In the genomic region with DNA sequence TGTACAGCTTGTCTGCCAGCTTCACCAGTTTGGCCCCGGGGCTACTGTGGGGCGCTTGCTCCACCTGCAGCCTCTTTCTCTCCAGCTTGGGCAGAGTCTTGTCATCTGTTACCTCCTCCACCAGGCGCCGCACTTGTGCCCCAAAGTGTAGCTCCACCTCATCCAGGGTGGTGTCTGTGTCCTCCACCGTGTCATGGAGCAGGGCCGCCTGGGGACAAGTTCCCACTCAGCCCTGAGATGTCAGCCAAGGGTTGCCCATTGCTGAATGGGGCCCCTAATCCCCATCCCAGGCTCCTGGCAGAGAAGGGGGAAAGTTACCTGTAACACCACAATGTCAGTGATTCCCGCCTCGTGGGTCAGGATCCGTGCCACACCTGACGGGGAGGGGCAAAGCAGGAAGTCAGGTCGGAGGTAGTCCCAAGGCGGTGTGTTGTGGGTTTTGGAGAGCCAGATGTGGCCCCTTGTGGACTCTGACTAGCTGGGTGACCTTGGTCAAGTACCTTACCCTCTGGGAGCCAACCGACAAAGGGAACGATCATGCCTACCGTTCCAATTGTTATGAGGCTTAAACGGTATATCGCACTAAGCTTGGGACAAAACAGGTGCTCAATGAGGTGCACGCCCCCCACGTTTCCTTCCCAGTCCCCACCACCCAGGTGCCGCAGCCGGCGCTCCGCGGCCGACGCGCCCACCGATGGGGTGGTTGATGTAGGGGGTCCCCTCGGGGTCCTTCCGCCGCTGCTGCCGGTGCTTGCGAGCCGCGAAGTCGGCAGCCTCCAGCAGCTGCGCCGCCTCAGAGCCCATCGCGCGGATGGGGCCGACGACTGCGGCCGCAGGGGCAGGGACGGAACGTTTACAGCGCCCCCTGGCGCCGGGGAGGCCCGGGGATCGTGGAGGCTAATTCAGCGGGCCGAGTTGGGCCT, we compare ENCODE assay signal across 8 cellular contexts. TPM values are rescaled to one million over a fixed set of nuclear protein-coding genes. Genes with fewer than 3 reads are reported as not detected.
A peak's percentile ranks its signal among the peaks of the same experiment; 100 is the strongest.
DNase-seq lines count a peak whose midpoint lies in the region; ATAC-seq and TF ChIP-seq lines count a peak whose summit lies in the region.

A gene with protein sequence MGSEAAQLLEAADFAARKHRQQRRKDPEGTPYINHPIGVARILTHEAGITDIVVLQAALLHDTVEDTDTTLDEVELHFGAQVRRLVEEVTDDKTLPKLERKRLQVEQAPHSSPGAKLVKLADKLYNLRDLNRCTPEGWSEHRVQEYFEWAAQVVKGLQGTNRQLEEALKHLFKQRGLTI (minus strand): TSS at position 813 of the 923 bp plus-strand sequence. CDS start 9 bp downstream, at position 804.

- no peaks in the 10 kb centered on the region for H3K27me3 Mint-ChIP-seq in CD4-positive, alpha-beta T cell
- H3K27me3 Mint-ChIP-seq in activated CD8-positive, alpha-beta T cell treated with anti-CD3 and anti-CD28 coated beads for 36 hours: no peaks in the 10 kb centered on the region

- no peaks in the 10 kb centered on the region for H3K27me3 ChIP-seq in CD4-positive, alpha-beta T cell (ENCODE audit: control insufficient read depth, insufficient read depth, low read length)

- CTCF ChIA-PET in CD4-positive, alpha-beta T cell (lab: Charles Lee): interaction anchor here (0.5 to 5.1 kb wide), 25 partner anchors 10 to 698 kb away, joined by 3 to 88 read pairs (median 5); a partner anchor contains a TSS
- CTCF ChIA-PET in activated CD8-positive, alpha-beta T cell treated with anti-CD3 and anti-CD28 coated beads for 36 hours (lab: Charles Lee): interaction anchor here (0.7 to 11.3 kb wide), 48 partner anchors 9 to 700 kb away, joined by 3 to 255 read pairs (median 5); a partner anchor contains a TSS

- H3K36me3 Mint-ChIP-seq in CD4-positive, alpha-beta T cell (ENCODE audit: low read depth): peaks cover 22% of the 10 kb centered on the region
- peaks cover 13% of the 10 kb centered on the region for H3K36me3 Mint-ChIP-seq in activated CD8-positive, alpha-beta T cell treated with anti-CD3 and anti-CD28 coated beads for 36 hours (ENCODE audit: low read depth)

- H3K9me3 ChIP-seq in CD4-positive, alpha-beta T cell (ENCODE audit: control insufficient read depth, low read length): no peaks in the 10 kb centered on the region

- no peaks in the 10 kb centered on the region for H3K9me3 Mint-ChIP-seq in CD4-positive, alpha-beta T cell
- no peaks in the 10 kb centered on the region for H3K9me3 Mint-ChIP-seq in activated CD8-positive, alpha-beta T cell treated with anti-CD3 and anti-CD28 coated beads for 36 hours

- POLR2A ChIA-PET in CD4-positive, alpha-beta T cell (lab: Charles Lee): interaction anchor here (0.6 to 8.1 kb wide), 26 partner anchors 11 to 1950 kb away, joined by 3 to 232 read pairs (median 4); a partner anchor contains a TSS
- POLR2A ChIA-PET in activated CD8-positive, alpha-beta T cell treated with anti-CD3 and anti-CD28 coated beads for 36 hours (lab: Charles Lee): interaction anchor here (0.6 to 13.4 kb wide), 20 partner anchors 9 to 666 kb away, joined by 3 to 133 read pairs (median 4); a partner anchor contains a TSS

- peak; percentile 94 for TF ChIP-seq CTCF in CD4-positive, alpha-beta T cell (IDR thresholded peaks at IDR 0.05)
- peak; percentile 96 for TF ChIP-seq CTCF in activated CD8-positive, alpha-beta T cell treated with anti-CD3 and anti-CD28 coated beads for 36 hours (IDR thresholded peaks at IDR 0.05)

- peak; percentile 82 to 94 (median 86) for DNase-seq in CD4-positive, alpha-beta T cell
- peak; percentile 49 for DNase-seq in NCI-H82 treated with DMSO at 0.1 percent for 48 hours (lab: John Stamatoyannopoulos, UW; ENCODE audit: unreplicated experiment)
- DNase-seq in activated CD8-positive, alpha-beta T cell treated with anti-CD3 and anti-CD28 coated beads for 36 hours: peak; percentile 94
- DNase-seq in effector CD4-positive, alpha-beta T cell: peak; percentile 87
- peak; percentile 84 to 87 for DNase-seq in lung microvascular endothelial cell (ENCODE audit: low read depth in 2 of 2)
- peak; percentile 81 to 89 (median 85) for DNase-seq in stimulated activated CD4-positive, alpha-beta T cell treated with anti-CD3 and anti-CD28 coated beads, TNF-alpha, amount 100 ng/mL, for 48 hours (ENCODE audit: low read depth in 3 of 3)

- peak within 1 kb of the TSS; percentile 81 for H3K27ac ChIP-seq in CD4-positive, alpha-beta T cell (ENCODE audit: low read depth, low read length)

- H3K27ac Mint-ChIP-seq in CD4-positive, alpha-beta T cell: peak within 1 kb of the TSS; percentile 96
- peak within 1 kb of the TSS; percentile 99 for H3K27ac Mint-ChIP-seq in activated CD8-positive, alpha-beta T cell treated with anti-CD3 and anti-CD28 coated beads for 36 hours

- peaks cover 49% of the 10 kb centered on the region for H3K4me1 Mint-ChIP-seq in CD4-positive, alpha-beta T cell (ENCODE audit: low read depth)
- peaks cover 36% of the 10 kb centered on the region for H3K4me1 Mint-ChIP-seq in activated CD8-positive, alpha-beta T cell treated with anti-CD3 and anti-CD28 coated beads for 36 hours (ENCODE audit: low read depth)

- intact Hi-C loops in CD4-positive, alpha-beta T cell (cut with DNase I, micrococcal nuclease): loop anchor here (2.0 to 10.0 kb wide), 7 partner anchors 60 to 1037 kb away; a partner anchor contains a TSS
- intact Hi-C loops in activated CD8-positive, alpha-beta T cell treated with anti-CD3 and anti-CD28 coated beads for 36 hours (cut with micrococcal nuclease): no loop called here

- H3K4me3 Mint-ChIP-seq in CD4-positive, alpha-beta T cell: peak within 1 kb of the TSS; percentile 98
- peak within 1 kb of the TSS; percentile 99 for H3K4me3 Mint-ChIP-seq in activated CD8-positive, alpha-beta T cell treated with anti-CD3 and anti-CD28 coated beads for 36 hours

- peak; percentile 63 for ATAC-seq in CD4-positive, alpha-beta T cell (ENCODE audit: poor library complexity)
- ATAC-seq in GM19438 (IDR thresholded peaks at IDR 0.05; ENCODE audit: low read depth, unreplicated experiment): peak; percentile 46
- peak; percentile 46 for ATAC-seq in HG03571 (IDR thresholded peaks at IDR 0.05; ENCODE audit: unreplicated experiment)
- ATAC-seq in activated CD8-positive, alpha-beta T cell treated with anti-CD3 and anti-CD28 coated beads for 36 hours: peak; percentile 60

RNA-seq across cellular contexts. Expression of the gene that starts here (rescaled TPM):
- 10 to 100 TPM in 1 of 2 experiments, 1 to 10 TPM in 1; 9.9 to 10.8 TPM for total RNA-seq in CD4-positive, alpha-beta T cell
- total RNA-seq in activated CD8-positive, alpha-beta T cell treated with anti-CD3 and anti-CD28 coated beads for 36 hours: 10 to 100 TPM; 34.2 to 35.6 TPM
- 8.1 and 9.2 TPM in 2 replicates for total RNA-seq in lung microvascular endothelial cell

Comparison
In these comparisons a context has a peak if more than half of its experiments do, and no peak if none do; other contexts are left out.
1. Peak in every context shown above with its lines: DNase-seq, ATAC-seq and H3K27ac ChIP-seq.